In the genomic region with DNA sequence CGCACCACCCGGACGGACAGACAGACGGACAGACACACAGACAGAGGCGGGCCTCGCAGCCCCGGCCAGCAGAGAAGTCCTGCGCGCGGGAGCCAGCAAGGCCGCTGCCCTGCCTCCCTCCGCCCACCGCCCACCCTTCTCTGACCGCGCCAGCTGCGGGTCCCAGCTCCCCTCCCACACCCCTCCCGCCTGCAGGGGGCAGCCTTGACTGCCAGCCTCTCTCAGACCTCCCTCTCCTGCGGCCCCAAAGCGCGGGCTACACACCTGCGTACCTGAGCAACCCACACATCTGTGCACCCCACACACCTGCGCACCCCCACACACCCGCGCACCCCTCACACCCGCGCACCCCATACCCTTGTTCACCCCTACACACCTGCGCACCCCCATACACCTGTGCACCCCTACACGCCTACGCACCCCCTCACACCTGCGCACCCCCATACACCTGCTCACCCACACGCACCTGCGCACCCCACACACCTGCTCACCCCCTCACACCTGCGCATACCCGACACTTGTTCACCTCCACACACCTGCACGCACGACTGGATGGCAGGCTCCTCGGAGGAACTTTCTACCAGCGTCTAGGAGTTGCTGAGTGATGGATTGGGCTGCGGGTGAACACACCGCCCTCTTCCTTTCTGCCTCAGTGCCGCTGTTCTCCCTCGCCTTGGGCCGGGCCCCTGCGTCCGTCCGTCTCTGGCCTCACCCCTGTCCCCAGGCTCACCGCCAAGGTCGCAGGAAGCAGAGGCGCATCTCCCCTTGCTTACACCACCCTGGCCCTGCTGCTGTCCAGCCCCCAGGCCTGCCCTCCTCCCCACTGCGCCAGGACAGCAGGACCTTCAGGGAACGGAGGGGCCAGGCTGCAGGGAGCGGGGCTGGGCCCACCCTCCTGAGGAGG, we compare ENCODE assay signal across 10 cellular contexts. TPM values are rescaled to one million over a fixed set of nuclear protein-coding genes. Genes with fewer than 3 reads are reported as not detected.
A peak's percentile ranks its signal among the peaks of the same experiment; 100 is the strongest.
DNase-seq lines count a peak whose midpoint lies in the region; ATAC-seq and TF ChIP-seq lines count a peak whose summit lies in the region.
"Had no signal": no experiment of that assay in that cellular context is flagged by ENCODE, and none has a peak within 500 bp of the region (broad histone marks: within the 10 kb centered on the region; RNA-seq: fewer than 3 reads in every experiment).

No MANE protein-coding gene starts in this region.

- H3K27me3 ChIP-seq in Caco-2 (replicated peaks; ENCODE audit: control insufficient read depth, insufficient read depth, low read length): no peaks in the 10 kb centered on the region

- no peaks in the 10 kb centered on the region for H3K9me3 ChIP-seq in Caco-2

- intact Hi-C loops in Caco-2 (cut with micrococcal nuclease; ENCODE audit: unreplicated experiment): no loop called here

- H3K4me1 Mint-ChIP-seq in Caco-2 (ENCODE audit: low read depth, unreplicated experiment) (peaks cover 13% of the 10 kb centered on the region), chondrocyte (ENCODE audit: low read depth) (peaks cover 23% of the 10 kb centered on the region)
- H3K4me1 Mint-ChIP-seq in activated T-helper 17 cell treated with anti-CD3 and anti-CD28 coated beads, Interleukin-2, amount 50 U/mL, for 72 hours: peaks cover 9% of the 10 kb centered on the region

- H3K4me3 Mint-ChIP-seq in Caco-2 (ENCODE audit: unreplicated experiment) (no peak overlapping the region), chondrocyte (ENCODE audit: unreplicated experiment) (no peak overlapping the region)
- no peak overlapping the region for H3K4me3 Mint-ChIP-seq in activated T-helper 17 cell treated with anti-CD3 and anti-CD28 coated beads, Interleukin-2, amount 50 U/mL, for 72 hours
- H3K4me3 Mint-ChIP-seq: activated naive CD8-positive, alpha-beta T cell had no signal

- POLR2A ChIA-PET in Caco-2 (lab: Charles Lee): no interaction called here

- ATAC-seq in GM21576 (IDR thresholded peaks at IDR 0.05; ENCODE audit: unreplicated experiment): no peak
- no peak for ATAC-seq in HG02885 (IDR thresholded peaks at IDR 0.05; ENCODE audit: poor library complexity, unreplicated experiment)
- ATAC-seq in activated T-helper 17 cell treated with anti-CD3 and anti-CD28 coated beads, Interleukin-2, amount 50 U/mL, for 72 hours (replicated peaks): no peak

- peak; percentile 7 to 32 for TF ChIP-seq CTCF in Caco-2 (IDR thresholded peaks at IDR 0.05; ENCODE audit: insufficient read depth in 1 of 2, low read depth in 1 of 2, low read length in 1 of 2, severe bottlenecking in 1 of 2, unreplicated experiment in 1 of 2)
- TF ChIP-seq CTCF in chondrocyte (IDR thresholded peaks at IDR 0.05): peak; percentile 10
- peak; percentile 57 for TF ChIP-seq CTCF in retinal pigment epithelial cell (conservative IDR thresholded peaks at IDR 0.05; ENCODE audit: low read depth, low read length)

- H3K27me3 Mint-ChIP-seq in Caco-2 (ENCODE audit: insufficient read depth, unreplicated experiment): no peaks in the 10 kb centered on the region
- H3K27me3 Mint-ChIP-seq in chondrocyte (ENCODE audit: low read depth): no peaks in the 10 kb centered on the region
- peaks cover 14% of the 10 kb centered on the region for H3K27me3 Mint-ChIP-seq in activated T-helper 17 cell treated with anti-CD3 and anti-CD28 coated beads, Interleukin-2, amount 50 U/mL, for 72 hours

- no TSS peak for BruUV-seq in Caco-2 (replicated peaks; lab: Mats Ljungman, UMichigan)

- H3K27ac Mint-ChIP-seq in Caco-2 (ENCODE audit: unreplicated experiment) (no peak overlapping the region), chondrocyte (ENCODE audit: unreplicated experiment) (no peak overlapping the region)
- H3K27ac Mint-ChIP-seq in activated T-helper 17 cell treated with anti-CD3 and anti-CD28 coated beads, Interleukin-2, amount 50 U/mL, for 72 hours: no peak overlapping the region
- H3K27ac Mint-ChIP-seq: activated naive CD8-positive, alpha-beta T cell had no signal

- H3K36me3 Mint-ChIP-seq in Caco-2 (ENCODE audit: insufficient read depth, unreplicated experiment) (no peaks in the 10 kb centered on the region), chondrocyte (ENCODE audit: low read depth) (no peaks in the 10 kb centered on the region)
- H3K36me3 Mint-ChIP-seq in activated T-helper 17 cell treated with anti-CD3 and anti-CD28 coated beads, Interleukin-2, amount 50 U/mL, for 72 hours (ENCODE audit: low read depth): no peaks in the 10 kb centered on the region
- H3K36me3 Mint-ChIP-seq: activated naive CD8-positive, alpha-beta T cell had no signal

- no peak overlapping the region for H3K4me3 ChIP-seq in Caco-2 (ENCODE audit: low read depth, low read length)
- H3K4me3 ChIP-seq in retinal pigment epithelial cell (ENCODE audit: low read length): no peak overlapping the region

- DNase-seq in Caco-2 (no peak), NCI-H526 treated with DMSO at 0.1 percent for 48 hours (lab: John Stamatoyannopoulos, UW) (peak; percentile 3), chondrocyte (ENCODE audit: low spot score) (no peak), retinal pigment epithelial cell (ENCODE audit: low read depth) (no peak), H4 (ENCODE audit: low spot score) (no peak)
- DNase-seq: HCEC 1CT had no signal

- no peaks in the 10 kb centered on the region for H3K9me3 Mint-ChIP-seq in Caco-2 (ENCODE audit: unreplicated experiment)
- no peaks in the 10 kb centered on the region for H3K9me3 Mint-ChIP-seq in chondrocyte (ENCODE audit: low read depth)
- no peaks in the 10 kb centered on the region for H3K9me3 Mint-ChIP-seq in activated T-helper 17 cell treated with anti-CD3 and anti-CD28 coated beads, Interleukin-2, amount 50 U/mL, for 72 hours

- no peaks in the 10 kb centered on the region for H3K36me3 ChIP-seq in Caco-2 (ENCODE audit: control insufficient read depth, insufficient read depth, low read length)

- CTCF ChIA-PET in Caco-2 (lab: Charles Lee): interaction anchor here (0.7 kb wide), 1 partner anchor 34 kb away, joined by 3 read pairs; no protein-coding TSS in a partner anchor

- no peaks in the 10 kb centered on the region for H3K4me1 ChIP-seq in Caco-2

RNA-seq across cellular contexts. Expression of a gene that starts 20.8 kb away (rescaled TPM):
- total RNA-seq in Caco-2 (2022): 247 and 281 TPM in 2 replicates
- 54.3 to 60.1 TPM (median 54.8 TPM) in 3 replicates for total RNA-seq in chondrocyte
- total RNA-seq in H4 (2014; rRNA removed; shearing (Covaris generic)): 294 and 314 TPM in 2 replicates
- total RNA-seq in activated T-helper 17 cell treated with anti-CD3 and anti-CD28 coated beads, Interleukin-2, amount 50 U/mL, for 72 hours: 100 to 1,000 TPM; 184 to 207 TPM

RNA-seq across cellular contexts. Expression of a gene that starts 37.8 kb away (rescaled TPM):
- total RNA-seq in Caco-2 (2022): 13.6 and 15.4 TPM in 2 replicates
- 4.4 to 4.8 TPM (median 4.6 TPM) in 3 replicates for total RNA-seq in chondrocyte
- 5.6 and 7.3 TPM in 2 replicates for total RNA-seq in H4 (2014; rRNA removed; shearing (Covaris generic))
- total RNA-seq in activated T-helper 17 cell treated with anti-CD3 and anti-CD28 coated beads, Interleukin-2, amount 50 U/mL, for 72 hours: 100 to 1,000 TPM in 1 of 2 donors, 10 to 100 TPM in 1; 70.9 to 182 TPM
